In the genomic region with DNA sequence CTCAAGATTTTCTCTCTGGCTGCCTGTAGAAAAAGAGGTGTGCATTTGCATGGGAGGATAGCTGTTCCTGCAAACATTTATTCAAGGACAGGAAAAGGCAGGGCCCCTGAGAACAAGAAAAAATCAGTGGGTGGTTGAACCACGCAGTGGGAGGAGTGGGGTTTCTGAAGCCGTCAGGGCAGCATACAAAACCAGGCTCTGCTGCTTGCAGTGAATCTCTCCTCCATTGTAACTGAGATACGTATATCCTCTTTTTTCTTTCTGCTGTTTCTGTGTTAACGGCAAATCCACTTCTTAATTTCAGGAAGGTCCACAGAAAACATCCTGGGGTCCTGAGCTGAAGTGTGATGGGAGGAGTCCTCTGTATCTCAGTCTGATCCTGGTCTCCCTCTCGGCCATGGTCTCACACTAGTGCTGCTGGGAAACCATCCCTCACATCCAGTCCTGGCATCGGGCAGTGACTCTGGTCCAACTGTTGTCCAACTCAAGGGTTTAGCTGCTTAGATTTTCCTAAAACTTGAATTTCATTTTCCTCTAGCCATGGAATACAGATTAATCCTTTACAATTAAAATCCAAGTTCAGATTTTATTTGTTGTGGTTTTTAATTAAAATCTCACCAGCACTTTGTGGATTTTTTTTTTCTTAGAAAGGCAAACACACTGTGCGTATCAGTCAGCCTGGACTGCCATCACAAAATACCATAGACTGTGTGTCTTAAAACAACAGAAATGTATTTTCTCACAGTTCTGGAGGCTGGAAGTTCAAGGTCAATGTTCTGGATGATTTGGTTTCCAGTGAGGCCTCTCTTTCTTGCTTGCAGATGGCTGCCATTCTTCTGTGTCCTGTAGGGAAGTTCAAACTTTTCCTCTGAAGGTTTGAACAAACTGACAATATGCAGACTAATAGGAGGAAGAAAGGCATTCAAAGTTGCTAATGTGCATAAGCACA, we compare ENCODE assay signal across 19 cellular contexts. TPM values are rescaled to one million over a fixed set of nuclear protein-coding genes. Genes with fewer than 3 reads are reported as not detected.
DNase-seq lines count a peak whose midpoint lies in the region; ATAC-seq, FAIRE-seq and TF ChIP-seq lines count a peak whose summit lies in the region.
"Had no signal": no experiment of that assay in that cellular context is flagged by ENCODE, and none has a peak within 500 bp of the region (broad histone marks: within the 10 kb centered on the region; RNA-seq: fewer than 3 reads in every experiment).

No MANE protein-coding gene starts in this region.

- in situ Hi-C loops in HepG2 (cut with HindIII; ENCODE audit: extremely low pct_ligation_motif_present, low pct_unique_long_range_greater_than_20kb): no loop called here
- in situ Hi-C loops in astrocyte of the spinal cord (cut with HindIII; ENCODE audit: low sequenced_read_pairs): no loop called here
- in situ Hi-C loops in GM13977 (cut with MboI; ENCODE audit: low pct_unique_long_range_greater_than_20kb, low sequenced_read_pairs, unreplicated experiment): no loop called here

- no peaks in the 10 kb centered on the region for H3K9me3 Mint-ChIP-seq in Caco-2 (ENCODE audit: unreplicated experiment)
- H3K9me3 Mint-ChIP-seq: memory B cell; T-helper 1 cell treated with Interleukin-12 subunit alpha and Interleukin-12 subunit beta and Interleukin-4 antibody, amounts not matched to agents 30 μg/mL and 1 μg/mL, for 36 hours had no signal

- H3K27me3 ChIP-seq in HepG2 (ENCODE audit: control insufficient read depth in 1 of 2, insufficient read depth in 2 of 2, low read length in 2 of 2): peaks cover 0 to 23% of the 10 kb centered on the region in 2 experiments; a peak in 2 of 5 replicates
- no peaks in the 10 kb centered on the region for H3K27me3 ChIP-seq in right lobe of liver
- no peaks in the 10 kb centered on the region for H3K27me3 ChIP-seq in Caco-2 (replicated peaks; ENCODE audit: control insufficient read depth, insufficient read depth, low read length)
- no peaks in the 10 kb centered on the region for H3K27me3 ChIP-seq in body of pancreas
- H3K27me3 ChIP-seq: tibial nerve had no signal

- peak; percentile 54 for FAIRE-seq in HepG2 (lab: Jason Lieb, UNC)
- FAIRE-seq: bronchial epithelial cell had no signal

- TF ChIP-seq POLR2A in HepG2 (IDR thresholded peaks at IDR 0.05; ENCODE audit: insufficient read depth in 1 of 2, low read depth in 2 of 2, low read length in 2 of 2) (no peak), right lobe of liver (IDR thresholded peaks at IDR 0.05) (no peak), body of pancreas (IDR thresholded peaks at IDR 0.05) (no peak)

- no peaks in the 10 kb centered on the region for H4K20me1 ChIP-seq in HepG2 (ENCODE audit: insufficient read depth, low read length)

- no peak overlapping the region for H3K4me3 Mint-ChIP-seq in Caco-2 (ENCODE audit: unreplicated experiment)
- H3K4me3 Mint-ChIP-seq: memory B cell; T-helper 1 cell treated with Interleukin-12 subunit alpha and Interleukin-12 subunit beta and Interleukin-4 antibody, amounts not matched to agents 30 μg/mL and 1 μg/mL, for 36 hours had no signal

- no peaks in the 10 kb centered on the region for H3K79me2 ChIP-seq in HepG2 (ENCODE audit: insufficient read depth, low read length)
- H3K79me2 ChIP-seq: parathyroid adenoma had no signal

- H2AFZ ChIP-seq in HepG2 (ENCODE audit: low read length): no peak overlapping the region
- H2AFZ ChIP-seq: parathyroid adenoma had no signal

- H3K36me3 ChIP-seq in HepG2 (replicated peaks in 1 of 2; ENCODE audit: control insufficient read depth in 1 of 2, insufficient read depth in 2 of 2, low read length in 2 of 2): no peaks in the 10 kb centered on the region
- H3K36me3 ChIP-seq in right lobe of liver: no peaks in the 10 kb centered on the region
- no peaks in the 10 kb centered on the region for H3K36me3 ChIP-seq in Caco-2 (ENCODE audit: control insufficient read depth, insufficient read depth, low read length)
- H3K36me3 ChIP-seq in body of pancreas (replicated peaks in 1 of 2; ENCODE audit: insufficient read depth in 1 of 2, low read depth in 2 of 2): no peaks in the 10 kb centered on the region
- H3K36me3 ChIP-seq: tibial nerve had no signal

- no TSS peak for BruUV-seq in HepG2 (replicated peaks; lab: Mats Ljungman, UMichigan)
- no TSS peak for BruUV-seq in Caco-2 (replicated peaks; lab: Mats Ljungman, UMichigan)

- DNase-seq in HepG2 (ENCODE audit: low spot score) (peak; percentile 25), right lobe of liver (no peak), astrocyte of the spinal cord (ENCODE audit: low read depth, low spot score) (peak; percentile 37), left colon (peak in 1 of 2 donors; percentile 20), Caco-2 (no peak), body of pancreas (no peak), NAMALWA (ENCODE audit: low spot score) (no peak), GM13977 (ENCODE audit: low spot score) (no peak)
- DNase-seq: activated CD4-positive, alpha-beta T cell treated with anti-CD3 and anti-CD28 coated beads for 4 hours; DMS153; erythroblast; NCI-H226; stimulated activated CD4-positive, alpha-beta T cell treated with anti-CD3 and anti-CD28 coated beads, Interleukin-15, amount 100 ng/mL, for 24 hours had no signal

- no peak for TF ChIP-seq RAD21 in HepG2 (CRISPR knock-in tag; IDR thresholded peaks at IDR 0.05)

- ATAC-seq in HepG2: no peak
- ATAC-seq in right lobe of liver: no peak
- peak; percentile 20 for ATAC-seq in left colon
- no peak for ATAC-seq in body of pancreas

- TF ChIP-seq CTCF in HepG2 (CRISPR knock-in tag; IDR thresholded peaks at IDR 0.05): no peak
- TF ChIP-seq CTCF in right lobe of liver (IDR thresholded peaks at IDR 0.05): no peak
- no peak for TF ChIP-seq CTCF in astrocyte of the spinal cord (IDR thresholded peaks at IDR 0.05; ENCODE audit: low read depth, low read length)
- no peak for TF ChIP-seq CTCF in Caco-2 (IDR thresholded peaks at IDR 0.05; ENCODE audit: insufficient read depth in 1 of 2, low read depth in 1 of 2, low read length in 1 of 2, severe bottlenecking in 1 of 2, unreplicated experiment in 1 of 2)
- no peak for TF ChIP-seq CTCF in body of pancreas (IDR thresholded peaks at IDR 0.05)
- no peak for TF ChIP-seq CTCF in GM13977 (IDR thresholded peaks at IDR 0.05; ENCODE audit: extremely low read depth, insufficient read depth, missing control alignments)

- H3K4me1 Mint-ChIP-seq in Caco-2 (ENCODE audit: low read depth, unreplicated experiment): peaks cover 18% of the 10 kb centered on the region

- no peak overlapping the region; a peak in 1 of 6 replicates for H3K4me3 ChIP-seq in HepG2 (replicated peaks in 1 of 3; ENCODE audit: insufficient read depth in 1 of 3, low read depth in 2 of 3, low read length in 3 of 3)
- no peak overlapping the region for H3K4me3 ChIP-seq in right lobe of liver
- no peak overlapping the region for H3K4me3 ChIP-seq in astrocyte of the spinal cord (ENCODE audit: low read depth, low read length)
- H3K4me3 ChIP-seq in Caco-2 (ENCODE audit: low read depth, low read length): no peak overlapping the region; the same call in 1 of the 2 replicates
- no peak overlapping the region for H3K4me3 ChIP-seq in body of pancreas
- H3K4me3 ChIP-seq: tibial nerve had no signal

- H3K27me3 Mint-ChIP-seq in Caco-2 (ENCODE audit: insufficient read depth, unreplicated experiment): no peaks in the 10 kb centered on the region

- 11% methylated on average over 7 of the region's 7 CpGs for WGBS in HepG2 (ENCODE audit: low lambda C conversion rate)
- 68% methylated on average over 6 of the region's 7 CpGs for WGBS in right lobe of liver (ENCODE audit: insufficient coverage, low coverage, low lambda C conversion rate, missing lambda C conversion rate)
- 69 to 74% methylated on average over 7 of the region's 7 CpGs for WGBS in body of pancreas, 2 donors

- no peak overlapping the region for H3K9ac ChIP-seq in HepG2 (ENCODE audit: insufficient read depth, low read depth, low read length)
- H3K9ac ChIP-seq: parathyroid adenoma had no signal

- TF ChIP-seq EP300 in HepG2 (IDR thresholded peaks at IDR 0.05; ENCODE audit: low read depth in 2 of 2, low read length in 2 of 2): no peak
- no peak for TF ChIP-seq EP300 in HepG2 (CRISPR knock-in tag; IDR thresholded peaks at IDR 0.05; ENCODE audit: borderline replicate concordance)

- POLR2A ChIA-PET in HepG2 (lab: Yijun Ruan, JAX) (no interaction called here), Caco-2 (lab: Charles Lee) (no interaction called here)

- CTCF ChIA-PET in HepG2 (lab: Yijun Ruan, JAX; ENCODE audit: low intra/inter-chr PET ratio, low total read pairs) (no interaction called here), Caco-2 (lab: Charles Lee) (interaction anchor here (0.9 kb wide), 1 partner anchor 53 kb away, joined by 5 read pairs; no protein-coding TSS in a partner anchor)

- H3K27ac ChIP-seq in HepG2 (ENCODE audit: extremely low read length, insufficient read depth, low read length): no peak overlapping the region
- no peak overlapping the region for H3K27ac ChIP-seq in right lobe of liver
- H3K27ac ChIP-seq in body of pancreas: no peak overlapping the region
- H3K27ac ChIP-seq: HL-60, parathyroid adenoma, tibial nerve had no signal

- H3K4me2 ChIP-seq in HepG2 (ENCODE audit: low read depth, low read length): peak overlapping the region; percentile 47

- H3K27ac Mint-ChIP-seq in Caco-2 (ENCODE audit: unreplicated experiment): no peak overlapping the region
- H3K27ac Mint-ChIP-seq: memory B cell; T-helper 1 cell treated with Interleukin-12 subunit alpha and Interleukin-12 subunit beta and Interleukin-4 antibody, amounts not matched to agents 30 μg/mL and 1 μg/mL, for 36 hours had no signal

- peaks cover 34% of the 10 kb centered on the region for H3K4me1 ChIP-seq in HepG2 (ENCODE audit: insufficient read depth, low read length)
- peaks cover 0 to 15% (median 0%) of the 10 kb centered on the region in 4 donors for H3K4me1 ChIP-seq in right lobe of liver
- H3K4me1 ChIP-seq in Caco-2: peaks cover 28% of the 10 kb centered on the region
- H3K4me1 ChIP-seq in body of pancreas: peaks cover 13% of the 10 kb centered on the region
- H3K4me1 ChIP-seq: parathyroid adenoma had no signal

- H3K9me3 ChIP-seq in HepG2 (ENCODE audit: low read length) (no peaks in the 10 kb centered on the region), right lobe of liver (no peaks in the 10 kb centered on the region), Caco-2 (no peaks in the 10 kb centered on the region), body of pancreas (no peaks in the 10 kb centered on the region)
- H3K9me3 ChIP-seq: tibial nerve had no signal

- intact Hi-C loops in HepG2 (cut with micrococcal nuclease; ENCODE audit: unreplicated experiment) (no loop called here), right lobe of liver (cut with DNase I) (no loop called here), left colon (cut with DNase I, micrococcal nuclease) (no loop called here), Caco-2 (cut with micrococcal nuclease; ENCODE audit: unreplicated experiment) (no loop called here), body of pancreas (cut with DNase I) (no loop called here)

- H3K36me3 Mint-ChIP-seq in Caco-2 (ENCODE audit: insufficient read depth, unreplicated experiment): no peaks in the 10 kb centered on the region
- H3K36me3 Mint-ChIP-seq: memory B cell had no signal

RNA-seq across cellular contexts. Expression of a gene that starts 26.9 kb away (rescaled TPM):
- total RNA-seq in HepG2 (2016; rRNA removed; fragmentation: Illumina TruSeq; extraction: Trizol): 0.09 and 0.15 TPM in 2 replicates
- total RNA-seq in HepG2 (2016; cell fraction: cytosol; rRNA removed; fragmentation: Illumina TruSeq; extraction: Trizol; ENCODE audit: low read depth): not detected in 2 replicates
- total RNA-seq in HepG2 (2016; cell fraction: insoluble cytoplasmic fraction; rRNA removed; fragmentation: Illumina TruSeq; extraction: Trizol): 0.24 TPM in 1 of 2 replicates, not detected in the other
- 0.09 and 0.17 TPM in 2 replicates for total RNA-seq in HepG2 (2016; cell fraction: membrane; rRNA removed; fragmentation: Illumina TruSeq; extraction: Trizol)
- total RNA-seq in HepG2 (2016; cell fraction: nucleus; rRNA removed; fragmentation: Illumina TruSeq; extraction: Trizol): 0.22 TPM in 1 of 2 replicates, not detected in the other
- polyA plus RNA-seq in HepG2 (2011; rRNA removed): 0.12 and 0.17 TPM in 2 replicates
- polyA plus RNA-seq in HepG2 (2011; cell fraction: cytosol; rRNA removed): 0.09 and 0.19 TPM in 2 replicates
- polyA plus RNA-seq in HepG2 (2011; cell fraction: nucleus; rRNA removed): 0.14 and 0.16 TPM in 2 replicates
- 0.05 TPM in 1 of 2 replicates, not detected in the other for polyA plus RNA-seq in HepG2 (2012)
- polyA plus RNA-seq in HepG2 (2016; cell fraction: cytosol; fragmentation: Illumina TruSeq; extraction: Trizol; ENCODE audit: low read depth): 0.07 and 0.10 TPM in 2 replicates
- 0.13 TPM in 2 replicates for polyA plus RNA-seq in HepG2 (2016; cell fraction: insoluble cytoplasmic fraction; fragmentation: Illumina TruSeq; extraction: Trizol; ENCODE audit: low read depth)
- polyA plus RNA-seq in HepG2 (2016; cell fraction: membrane; fragmentation: Illumina TruSeq; extraction: Trizol; ENCODE audit: low read depth): 0.15 and 0.18 TPM in 2 replicates
- 0.33 and 0.39 TPM in 2 replicates for polyA plus RNA-seq in HepG2 (2016; cell fraction: nucleus; fragmentation: Illumina TruSeq; extraction: Trizol; ENCODE audit: insufficient read depth, low read depth)
- 0.18 TPM in 1 of 2 replicates, not detected in the other for polyA minus RNA-seq in HepG2 (2011; rRNA and poly(A)+ RNA removed; ENCODE audit: low replicate concordance)
- 0.26 TPM in 1 of 2 replicates, not detected in the other for polyA minus RNA-seq in HepG2 (2011; cell fraction: cytosol; rRNA and poly(A)+ RNA removed)
- polyA minus RNA-seq in HepG2 (2011; cell fraction: nucleus; rRNA and poly(A)+ RNA removed): not detected in 2 replicates
- not detected for total RNA-seq in right lobe of liver
- total RNA-seq in left colon: 1 to 10 TPM in 1 of 2 donors, under 1 TPM in 1; 0.43 to 1.1 TPM
- 0.28 and 0.29 TPM in 2 replicates for total RNA-seq in Caco-2 (2022)
- total RNA-seq in body of pancreas: 1 to 10 TPM in 1 of 2 donors, not detected in 1; 5.3 TPM
- total RNA-seq: bronchial epithelial cell had no signal

Comparison
In these comparisons a context has a peak if more than half of its experiments do, and no peak if none do; other contexts are left out.
1. DNase-seq: peak in HepG2 (single experiment) and astrocyte of the spinal cord (single experiment); none in right lobe of liver (0 of 3), Caco-2 (0 of 2), body of pancreas (0 of 4), NAMALWA (single experiment) and GM13977 (single experiment).